Comparison of ENCODE assay signal across 8 cellular contexts in the genomic region with DNA sequence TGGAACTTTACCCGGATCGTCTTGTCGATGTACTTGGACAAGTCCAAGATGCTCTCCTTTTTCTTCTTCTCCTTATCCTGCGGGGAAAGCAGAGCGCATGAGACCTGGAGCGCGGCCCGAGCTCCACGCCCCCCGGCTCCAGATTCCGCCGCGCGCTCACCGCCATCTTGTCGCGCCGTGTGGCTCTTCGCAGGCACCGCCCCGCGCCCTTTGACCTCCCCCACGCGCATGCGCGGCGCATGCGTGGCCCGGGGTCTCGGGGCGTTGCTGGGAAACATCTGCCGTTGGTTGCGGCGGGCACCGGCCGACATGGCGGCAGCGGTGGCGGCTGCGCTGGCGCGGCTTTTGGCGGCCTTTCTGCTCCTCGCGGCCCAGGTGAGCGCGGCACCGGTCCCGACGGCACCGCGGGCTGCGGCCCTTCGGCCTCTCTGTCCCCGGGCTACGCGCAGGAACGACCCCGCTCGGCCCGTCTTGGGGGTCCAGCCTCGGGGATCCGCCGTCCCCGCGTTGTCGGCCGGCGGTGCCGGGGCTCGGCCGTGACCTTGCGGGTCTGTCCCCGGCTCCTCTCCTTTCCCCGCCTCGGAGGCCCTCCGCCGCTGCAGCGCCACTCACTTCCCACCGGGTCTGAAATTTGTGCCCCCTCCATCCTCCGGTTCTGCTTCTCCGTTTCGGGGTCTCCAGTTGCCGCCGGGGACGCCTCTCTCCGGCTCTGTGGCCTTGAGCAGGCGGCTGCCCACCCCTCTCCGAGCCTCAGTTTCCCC. TPM values are rescaled to one million over a fixed set of nuclear protein-coding genes. Genes with fewer than 3 reads are reported as not detected.
A peak's percentile ranks its signal among the peaks of the same experiment; 100 is the strongest.
DNase-seq lines count a peak whose midpoint lies in the region; ATAC-seq and TF ChIP-seq lines count a peak whose summit lies in the region.

Gene LSM7 (minus strand): TSS at position 186 of the 761 bp plus-strand sequence. CDS start 20 bp downstream, at position 166.
A gene with protein sequence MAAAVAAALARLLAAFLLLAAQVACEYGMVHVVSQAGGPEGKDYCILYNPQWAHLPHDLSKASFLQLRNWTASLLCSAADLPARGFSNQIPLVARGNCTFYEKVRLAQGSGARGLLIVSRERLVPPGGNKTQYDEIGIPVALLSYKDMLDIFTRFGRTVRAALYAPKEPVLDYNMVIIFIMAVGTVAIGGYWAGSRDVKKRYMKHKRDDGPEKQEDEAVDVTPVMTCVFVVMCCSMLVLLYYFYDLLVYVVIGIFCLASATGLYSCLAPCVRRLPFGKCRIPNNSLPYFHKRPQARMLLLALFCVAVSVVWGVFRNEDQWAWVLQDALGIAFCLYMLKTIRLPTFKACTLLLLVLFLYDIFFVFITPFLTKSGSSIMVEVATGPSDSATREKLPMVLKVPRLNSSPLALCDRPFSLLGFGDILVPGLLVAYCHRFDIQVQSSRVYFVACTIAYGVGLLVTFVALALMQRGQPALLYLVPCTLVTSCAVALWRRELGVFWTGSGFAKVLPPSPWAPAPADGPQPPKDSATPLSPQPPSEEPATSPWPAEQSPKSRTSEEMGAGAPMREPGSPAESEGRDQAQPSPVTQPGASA (plus strand): TSS at position 284 of the 761 bp plus-strand sequence. CDS start 26 bp downstream, at position 310.

- peak; percentile 92 for TF ChIP-seq POLR2A in Raji (IDR thresholded peaks at IDR 0.05; ENCODE audit: insufficient read depth, low read depth, low read length)

- CTCF ChIA-PET in Caco-2 (lab: Charles Lee), result no interaction called here

- TF ChIP-seq CTCF in Caco-2 (IDR thresholded peaks at IDR 0.05; ENCODE audit: insufficient read depth in 1 of 2, low read depth in 1 of 2, low read length in 1 of 2, severe bottlenecking in 1 of 2, unreplicated experiment in 1 of 2), result no peak

- H3K4me1 Mint-ChIP-seq in Caco-2 (ENCODE audit: low read depth, unreplicated experiment), result peaks cover 26% of the 10 kb centered on the region
- H3K4me1 Mint-ChIP-seq in activated T-helper 2 cell treated with anti-CD3 and anti-CD28 coated beads, Interferon-gamma antibody, Interleukin-2, Interleukin-4, amounts not matched to agents 10 μg/mL and 5 μg/mL and 100 μg/mL, durations not matched to agents 14 hours and 24 hours and 36 hours (ENCODE audit: low read depth), result peaks cover 44% of the 10 kb centered on the region
- H3K4me1 Mint-ChIP-seq in natural killer cell treated with Interleukin-12 subunit alpha and Interleukin-12 subunit beta and Interleukin-15 and Interleukin-18, amount 100 ng/mL, for 72 hours (ENCODE audit: low read depth in 2 of 2), result peaks cover 33 to 42% of the 10 kb centered on the region in 2 donors

- H3K4me2 ChIP-seq in Karpas-422 (ENCODE audit: low read depth, low read length, poor library complexity, severe bottlenecking), result peak within 1 kb of the TSS; percentile 85

- peak within 1 kb of the TSS; percentile 64 for H3K27ac ChIP-seq in Karpas-422 (ENCODE audit: low read length)

- H3K4me1 ChIP-seq in Caco-2 (peaks cover 31% of the 10 kb centered on the region), Karpas-422 (ENCODE audit: low read length) (peaks cover 47% of the 10 kb centered on the region)

- H3K4me3 ChIP-seq in Caco-2 (ENCODE audit: low read depth, low read length) (peak within 1 kb of the TSS; percentile 95), Karpas-422 (ENCODE audit: low read length) (peak within 1 kb of the TSS; percentile 97)

- ATAC-seq in GM21528 (IDR thresholded peaks at IDR 0.05; ENCODE audit: low FRiP score, unreplicated experiment), result peak; percentile 57
- ATAC-seq in natural killer cell treated with Interleukin-12 subunit alpha and Interleukin-12 subunit beta and Interleukin-15 and Interleukin-18, amount 100 ng/mL, for 72 hours, result peak; percentile 87 to 93

- no TSS peak for BruUV-seq in Caco-2 (replicated peaks; lab: Mats Ljungman, UMichigan)

- intact Hi-C loops in Caco-2 (cut with micrococcal nuclease; ENCODE audit: unreplicated experiment), result no loop called here
- intact Hi-C loops in activated T-helper 2 cell treated with anti-CD3 and anti-CD28 coated beads, Interferon-gamma antibody, Interleukin-2, Interleukin-4, amounts not matched to agents 10 μg/mL and 5 μg/mL and 100 μg/mL, durations not matched to agents 14 hours and 24 hours and 36 hours (cut with micrococcal nuclease), result loop anchor here (5.0 kb wide), 2 partner anchors 56 to 91 kb away; partner anchors contain the start of genes PLEKHJ1 and SF3A2

- H3K27ac Mint-ChIP-seq in Caco-2 (ENCODE audit: unreplicated experiment), result peak within 1 kb of the TSS; percentile 94
- H3K27ac Mint-ChIP-seq in activated T-helper 2 cell treated with anti-CD3 and anti-CD28 coated beads, Interferon-gamma antibody, Interleukin-2, Interleukin-4, amounts not matched to agents 10 μg/mL and 5 μg/mL and 100 μg/mL, durations not matched to agents 14 hours and 24 hours and 36 hours, result peak within 1 kb of the TSS; percentile 100
- peak within 1 kb of the TSS; percentile 88 to 92 for H3K27ac Mint-ChIP-seq in natural killer cell treated with Interleukin-12 subunit alpha and Interleukin-12 subunit beta and Interleukin-15 and Interleukin-18, amount 100 ng/mL, for 72 hours

- no peaks in the 10 kb centered on the region for H3K9me3 Mint-ChIP-seq in Caco-2 (ENCODE audit: unreplicated experiment)
- H3K9me3 Mint-ChIP-seq in activated T-helper 2 cell treated with anti-CD3 and anti-CD28 coated beads, Interferon-gamma antibody, Interleukin-2, Interleukin-4, amounts not matched to agents 10 μg/mL and 5 μg/mL and 100 μg/mL, durations not matched to agents 14 hours and 24 hours and 36 hours, result no peaks in the 10 kb centered on the region
- no peaks in the 10 kb centered on the region for H3K9me3 Mint-ChIP-seq in natural killer cell treated with Interleukin-12 subunit alpha and Interleukin-12 subunit beta and Interleukin-15 and Interleukin-18, amount 100 ng/mL, for 72 hours

- DNase-seq in Caco-2 (peak; percentile 87 to 91), Karpas-422 (peak; percentile 97), fibroblast of peridontal ligament (ENCODE audit: extremely low read depth) (peak; percentile 78)
- DNase-seq in activated T-helper 2 cell treated with anti-CD3 and anti-CD28 coated beads, Interferon-gamma antibody, Interleukin-2, Interleukin-4, amounts not matched to agents 10 μg/mL and 5 μg/mL and 100 μg/mL, durations not matched to agents 14 hours and 24 hours and 36 hours (ENCODE audit: low spot score), result peak; percentile 90
- peak; percentile 94 for DNase-seq in natural killer cell treated with Interleukin-12 subunit alpha and Interleukin-12 subunit beta and Interleukin-15 and Interleukin-18, amount 100 ng/mL, for 72 hours (ENCODE audit: low spot score)
- DNase-seq in stimulated activated naive CD4-positive, alpha-beta T cell (lab: John Stamatoyannopoulos, UW), result peak; percentile 86 to 92 (median 90)

- H3K36me3 ChIP-seq in Caco-2 (ENCODE audit: control insufficient read depth, insufficient read depth, low read length) (peaks cover 1% of the 10 kb centered on the region; the same call in 1 of the 2 replicates), Karpas-422 (ENCODE audit: insufficient read depth, low read length) (0 out of 2 replicates have a peak, but pooled peaks cover 2% of the 10 kb centered on the region)

- POLR2A ChIA-PET in Caco-2 (lab: Charles Lee), result interaction anchor here (0.5 to 1.6 kb wide), 5 partner anchors 10 to 272 kb away, joined by 3 to 5 read pairs (median 4); partner anchors contain the start of genes GADD45B and PLEKHJ1

- H3K27me3 ChIP-seq in Caco-2 (replicated peaks; ENCODE audit: control insufficient read depth, insufficient read depth, low read length) (no peaks in the 10 kb centered on the region), Karpas-422 (ENCODE audit: low read length) (no peaks in the 10 kb centered on the region)

- peaks cover 53% of the 10 kb centered on the region for H3K36me3 Mint-ChIP-seq in Caco-2 (ENCODE audit: insufficient read depth, unreplicated experiment)
- peaks cover 39% of the 10 kb centered on the region for H3K36me3 Mint-ChIP-seq in activated T-helper 2 cell treated with anti-CD3 and anti-CD28 coated beads, Interferon-gamma antibody, Interleukin-2, Interleukin-4, amounts not matched to agents 10 μg/mL and 5 μg/mL and 100 μg/mL, durations not matched to agents 14 hours and 24 hours and 36 hours (ENCODE audit: low read depth)
- H3K36me3 Mint-ChIP-seq in natural killer cell treated with Interleukin-12 subunit alpha and Interleukin-12 subunit beta and Interleukin-15 and Interleukin-18, amount 100 ng/mL, for 72 hours, result peaks cover 6% of the 10 kb centered on the region

- H4K20me1 ChIP-seq in Karpas-422 (ENCODE audit: insufficient read depth, low read depth, low read length), result peaks cover 17% of the 10 kb centered on the region; the same call in 1 of the 2 replicates

- H3K27me3 Mint-ChIP-seq in Caco-2 (ENCODE audit: insufficient read depth, unreplicated experiment), result no peaks in the 10 kb centered on the region
- no peaks in the 10 kb centered on the region for H3K27me3 Mint-ChIP-seq in activated T-helper 2 cell treated with anti-CD3 and anti-CD28 coated beads, Interferon-gamma antibody, Interleukin-2, Interleukin-4, amounts not matched to agents 10 μg/mL and 5 μg/mL and 100 μg/mL, durations not matched to agents 14 hours and 24 hours and 36 hours (ENCODE audit: low read depth)
- H3K27me3 Mint-ChIP-seq in natural killer cell treated with Interleukin-12 subunit alpha and Interleukin-12 subunit beta and Interleukin-15 and Interleukin-18, amount 100 ng/mL, for 72 hours, result no peaks in the 10 kb centered on the region

- H3K4me3 Mint-ChIP-seq in Caco-2 (ENCODE audit: unreplicated experiment), result peak within 1 kb of the TSS; percentile 87
- H3K4me3 Mint-ChIP-seq in activated T-helper 2 cell treated with anti-CD3 and anti-CD28 coated beads, Interferon-gamma antibody, Interleukin-2, Interleukin-4, amounts not matched to agents 10 μg/mL and 5 μg/mL and 100 μg/mL, durations not matched to agents 14 hours and 24 hours and 36 hours (ENCODE audit: low read depth), result peak within 1 kb of the TSS; percentile 100
- peak within 1 kb of the TSS; percentile 91 for H3K4me3 Mint-ChIP-seq in natural killer cell treated with Interleukin-12 subunit alpha and Interleukin-12 subunit beta and Interleukin-15 and Interleukin-18, amount 100 ng/mL, for 72 hours

- peaks cover 73% of the 10 kb centered on the region for H3K79me2 ChIP-seq in Karpas-422 (ENCODE audit: low read length)

- no peaks in the 10 kb centered on the region for H3K9me2 ChIP-seq in Karpas-422 (replicated peaks; ENCODE audit: insufficient read depth, low read length)

- no peak within 1 kb of the TSS for H2AFZ ChIP-seq in Karpas-422 (ENCODE audit: low read length)

- no peaks in the 10 kb centered on the region for H3K9me3 ChIP-seq in Caco-2
- no peaks in the 10 kb centered on the region for H3K9me3 ChIP-seq in Karpas-422 (ENCODE audit: low read length)

- H3K9ac ChIP-seq in Karpas-422 (ENCODE audit: low read length), result peak within 1 kb of the TSS; percentile 99

RNA-seq across cellular contexts. Expression of gene LSM7, which starts in this region (rescaled TPM):
- 141 and 152 TPM in 2 replicates for total RNA-seq in Caco-2 (2022)
- 140 and 228 TPM in 2 replicates for total RNA-seq in Karpas-422 (2014; rRNA removed; shearing (Covaris generic); ENCODE audit: low replicate concordance)
- 142 and 171 TPM in 2 replicates for total RNA-seq in activated T-helper 2 cell treated with anti-CD3 and anti-CD28 coated beads, Interferon-gamma antibody, Interleukin-2, Interleukin-4, amounts not matched to agents 10 μg/mL and 5 μg/mL and 100 μg/mL, durations not matched to agents 14 hours and 24 hours and 36 hours
- total RNA-seq in natural killer cell treated with Interleukin-12 subunit alpha and Interleukin-12 subunit beta and Interleukin-15 and Interleukin-18, amount 100 ng/mL, for 72 hours, result 100 to 1,000 TPM; 111 to 154 TPM

RNA-seq across cellular contexts. Expression of the second gene that starts in this region (rescaled TPM):
- total RNA-seq in Caco-2 (2022), result 90.6 and 92.3 TPM in 2 replicates
- total RNA-seq in Karpas-422 (2014; rRNA removed; shearing (Covaris generic); ENCODE audit: low replicate concordance), result 18.2 and 48.3 TPM in 2 replicates
- total RNA-seq in activated T-helper 2 cell treated with anti-CD3 and anti-CD28 coated beads, Interferon-gamma antibody, Interleukin-2, Interleukin-4, amounts not matched to agents 10 μg/mL and 5 μg/mL and 100 μg/mL, durations not matched to agents 14 hours and 24 hours and 36 hours, result 60.8 and 69.5 TPM in 2 replicates
- 10 to 100 TPM; 41.3 to 97.6 TPM for total RNA-seq in natural killer cell treated with Interleukin-12 subunit alpha and Interleukin-12 subunit beta and Interleukin-15 and Interleukin-18, amount 100 ng/mL, for 72 hours

Comparison
In these comparisons a context has a peak if more than half of its experiments do, and no peak if none do; other contexts are left out.
1. Peak in every context shown above with its lines: DNase-seq, ATAC-seq, H3K4me3 ChIP-seq and H3K27ac ChIP-seq.